ENCODE assay signal across 9 cellular contexts in the genomic region with DNA sequence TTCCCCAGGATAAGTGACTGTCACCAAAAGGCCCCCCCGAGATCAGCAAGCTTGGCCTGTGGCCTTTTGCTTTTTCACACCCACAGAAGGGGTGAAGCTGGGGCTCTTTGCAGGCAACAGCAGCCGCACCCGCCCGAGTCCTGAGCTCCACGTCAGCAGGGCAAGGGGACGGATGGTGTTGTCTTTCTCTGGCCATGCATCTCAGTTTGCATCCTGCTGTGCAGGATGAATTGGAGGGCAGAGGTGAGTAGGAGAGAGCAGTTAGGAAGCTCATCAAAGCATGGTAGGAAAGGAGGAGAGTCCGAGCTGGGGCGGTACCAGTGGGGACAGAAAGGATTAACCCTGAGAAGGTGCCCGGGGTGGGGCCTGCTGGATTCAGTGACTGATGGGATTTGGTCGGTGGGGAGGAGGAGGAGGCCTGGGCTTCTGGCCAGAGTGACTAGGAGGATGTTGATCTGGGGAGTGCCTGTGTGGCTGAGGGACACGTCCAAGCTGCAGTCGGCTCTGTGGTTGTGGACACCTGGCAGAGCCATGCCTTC. TPM values are rescaled to one million over a fixed set of nuclear protein-coding genes. Genes with fewer than 3 reads are reported as not detected.
DNase-seq lines count a peak whose midpoint lies in the region; TF ChIP-seq lines count a peak whose summit lies in the region.
"Had no signal": no experiment of that assay in that cellular context is flagged by ENCODE, and none has a peak within 500 bp of the region (broad histone marks: within the 10 kb centered on the region; RNA-seq: fewer than 3 reads in every experiment).

No MANE protein-coding gene starts in this region.

- CTCF ChIA-PET in GM10248 (lab: Yijun Ruan, JAX) = interaction anchor here (1.0 to 3.8 kb wide), 6 partner anchors 9 to 475 kb away, joined by 3 to 23 read pairs (median 3); no protein-coding TSS in a partner anchor

- WGBS in smooth muscle cell (ENCODE audit: low lambda C conversion rate) = 60% methylated on average over 12 of the region's 12 CpGs

- no peak overlapping the region for H3K4me2 ChIP-seq in smooth muscle cell

- H3K27ac ChIP-seq in HUES48 (ENCODE audit: low read depth, low read length) (peak overlapping the region; percentile 84), smooth muscle cell (ENCODE audit: low read depth) (no peak overlapping the region)

- no peak overlapping the region for H3K4me3 Mint-ChIP-seq in neural crest cell

- H3K36me3 ChIP-seq in HUES48 (ENCODE audit: control insufficient read depth, insufficient read depth, low read length) (no peaks in the 10 kb centered on the region), smooth muscle cell (ENCODE audit: low read depth) (no peaks in the 10 kb centered on the region)

- peaks cover 42% of the 10 kb centered on the region for H3K4me1 Mint-ChIP-seq in neural crest cell

- H4K20me1 ChIP-seq in smooth muscle cell (ENCODE audit: low read depth) = peaks cover 14% of the 10 kb centered on the region

- 0 out of 2 replicates have a peak overlapping the region, but pooled peaks have one; percentile 23 for H3K9ac ChIP-seq in HUES48 (ENCODE audit: low read depth, low read length)
- H3K9ac ChIP-seq in smooth muscle cell (ENCODE audit: low read depth) = no peak overlapping the region

- H3K27me3 ChIP-seq in HUES48 (ENCODE audit: control insufficient read depth, insufficient read depth, low read length) (no peaks in the 10 kb centered on the region), smooth muscle cell (ENCODE audit: low read depth) (no peaks in the 10 kb centered on the region)

- H3K4me1 ChIP-seq in HUES48 (ENCODE audit: control insufficient read depth, insufficient read depth, low read length) (peaks cover 28% of the 10 kb centered on the region), smooth muscle cell (ENCODE audit: low read depth) (peaks cover 18% of the 10 kb centered on the region)

- POLR2A ChIA-PET in GM10248 (lab: Yijun Ruan, JAX) = no interaction called here

- H3K36me3 Mint-ChIP-seq in neural crest cell (ENCODE audit: low read depth) = no peaks in the 10 kb centered on the region

- no peaks in the 10 kb centered on the region for H3K79me2 ChIP-seq in smooth muscle cell (ENCODE audit: low read depth)

- H3K27ac Mint-ChIP-seq in neural crest cell (ENCODE audit: unreplicated experiment) = peak overlapping the region; percentile 72

- H3F3A ChIP-seq in smooth muscle cell (ENCODE audit: low read depth) = no peaks in the 10 kb centered on the region

- H3K9me3 ChIP-seq in HUES48 (ENCODE audit: control insufficient read depth, insufficient read depth, low read length) (no peaks in the 10 kb centered on the region), smooth muscle cell (replicated peaks; ENCODE audit: low read depth) (no peaks in the 10 kb centered on the region)

- no peaks in the 10 kb centered on the region for H3K9me3 Mint-ChIP-seq in neural crest cell

- TF ChIP-seq CTCF in choroid plexus epithelial cell (conservative IDR thresholded peaks at IDR 0.05; ENCODE audit: low read depth, low read length) = no peak
- no peak for TF ChIP-seq CTCF in neural crest cell (conservative IDR thresholded peaks at IDR 0.05)
- TF ChIP-seq CTCF in smooth muscle cell (IDR thresholded peaks at IDR 0.05; ENCODE audit: borderline replicate concordance, insufficient read depth, poor library complexity, severe bottlenecking) = no peak
- TF ChIP-seq CTCF in GM10248 (IDR thresholded peaks at IDR 0.05; ENCODE audit: control extremely low read depth, extremely low read depth, low read depth, missing control alignments) = no peak

- no peak overlapping the region for H2AFZ ChIP-seq in smooth muscle cell (ENCODE audit: low read depth)

- H3K27me3 Mint-ChIP-seq in neural crest cell (ENCODE audit: low read depth) = peaks cover 19% of the 10 kb centered on the region

- H3K4me3 ChIP-seq in HUES48 (ENCODE audit: low read depth, low read length) = no peak overlapping the region
- H3K4me3 ChIP-seq in choroid plexus epithelial cell (ENCODE audit: low read depth, low read length) = no peak overlapping the region
- no peak overlapping the region for H3K4me3 ChIP-seq in smooth muscle cell

- DNase-seq in NCI-H774 (lab: John Stamatoyannopoulos, UW) (peak; percentile 35), choroid plexus epithelial cell (ENCODE audit: low read depth) (peak; percentile 62), neural crest cell (ENCODE audit: low read depth, low spot score) (no peak), NCI-H1930 (lab: John Stamatoyannopoulos, UW) (no peak), smooth muscle cell (lab: John Stamatoyannopoulos, UW; ENCODE audit: unreplicated experiment) (no peak), dermis blood vessel endothelial cell (no peak), GM10248 (ENCODE audit: extremely low spot score) (no peak)

RNA-seq across cellular contexts. Expression of a gene that starts 14.5 kb away (rescaled TPM):
- total RNA-seq in neural crest cell (2.8 and 3.1 TPM in 2 replicates), smooth muscle cell (1.4 and 2.2 TPM in 2 replicates), dermis blood vessel endothelial cell (under 0.01 TPM in 2 replicates)
- polyA plus RNA-seq in smooth muscle cell = 1.6 and 4.6 TPM in 2 replicates
- total RNA-seq: endothelial cell of umbilical vein had no signal
- polyA plus RNA-seq: endothelial cell of umbilical vein had no signal

RNA-seq across cellular contexts. Expression of a gene that starts 49.1 kb away (rescaled TPM):
- total RNA-seq in neural crest cell (not detected in 2 replicates), smooth muscle cell (not detected in 2 replicates), dermis blood vessel endothelial cell (not detected in 2 replicates)
- not detected in 2 replicates for polyA plus RNA-seq in smooth muscle cell
- total RNA-seq: endothelial cell of umbilical vein had no signal
- polyA plus RNA-seq: endothelial cell of umbilical vein had no signal

Comparison
In these comparisons a context has a peak if more than half of its experiments do, and no peak if none do; other contexts are left out.
1. DNase-seq: peak in NCI-H774 (single experiment) and choroid plexus epithelial cell (single experiment); none in neural crest cell (single experiment), NCI-H1930 (0 of 2), smooth muscle cell (single experiment), dermis blood vessel endothelial cell (single experiment) and GM10248 (single experiment).